In genomic region chr4:2186133-2186864, GRCh38 we compare ENCODE assay signal across 9 cellular contexts. TPM values are rescaled to one million over a fixed set of nuclear protein-coding genes. Genes with fewer than 3 reads are reported as not detected.
A peak's percentile ranks its signal among the peaks of the same experiment; 100 is the strongest.
DNase-seq lines count a peak whose midpoint lies in the region; ATAC-seq and TF ChIP-seq lines count a peak whose summit lies in the region.
"Had no signal": no experiment of that assay in that cellular context is flagged by ENCODE, and none has a peak within 500 bp of the region (broad histone marks: within the 10 kb centered on the region; RNA-seq: fewer than 3 reads in every experiment).

No MANE protein-coding gene starts in this region.

- H3K4me3 ChIP-seq in cardiac muscle cell (no peak overlapping the region), fibroblast of the aortic adventitia (ENCODE audit: low read depth, low read length) (no peak overlapping the region), upper lobe of right lung (no peak overlapping the region)

- H3K4me1 ChIP-seq in cardiac muscle cell (ENCODE audit: low read depth): no peaks in the 10 kb centered on the region
- H3K4me1 ChIP-seq in upper lobe of right lung: no peaks in the 10 kb centered on the region

- intact Hi-C loops in left cardiac atrium (cut with DNase I) (no loop called here), upper lobe of right lung (cut with DNase I) (no loop called here)

- H3K36me3 ChIP-seq in cardiac muscle cell: no peaks in the 10 kb centered on the region
- H3K36me3 ChIP-seq in upper lobe of right lung: no peaks in the 10 kb centered on the region

- DNase-seq in cardiac muscle cell (ENCODE audit: low read depth in 1 of 2, low spot score in 1 of 2) (peak; percentile 62 to 63), left cardiac atrium (no peak), OCI-M1 (lab: John Stamatoyannopoulos, UW) (peak; percentile 35), fibroblast of the aortic adventitia (ENCODE audit: low read depth) (peak; percentile 29), upper lobe of right lung (no peak), CD1c-positive myeloid dendritic cell (ENCODE audit: extremely low spot score) (no peak), ecto neural progenitor cell (ENCODE audit: low spot score) (no peak)
- DNase-seq: activated CD8-positive, alpha-beta memory T cell treated with anti-CD3 and anti-CD28 coated beads for 24 hours had no signal

- H3K27ac ChIP-seq in cardiac muscle cell: no peak overlapping the region
- no peak overlapping the region for H3K27ac ChIP-seq in upper lobe of right lung

- peak; percentile 45 for TF ChIP-seq CTCF in cardiac muscle cell (IDR thresholded peaks at IDR 0.05; ENCODE audit: low read depth, low read length)
- TF ChIP-seq CTCF in fibroblast of the aortic adventitia (IDR thresholded peaks at IDR 0.05; ENCODE audit: insufficient read depth, low read length): peak; percentile 20
- peak; percentile 40 for TF ChIP-seq CTCF in upper lobe of right lung (IDR thresholded peaks at IDR 0.05)

- H3K27me3 ChIP-seq in cardiac muscle cell (no peaks in the 10 kb centered on the region), upper lobe of right lung (no peaks in the 10 kb centered on the region)

- no peaks in the 10 kb centered on the region for H3K9me3 ChIP-seq in cardiac muscle cell (ENCODE audit: low read depth)
- H3K9me3 ChIP-seq in upper lobe of right lung: no peaks in the 10 kb centered on the region

- ATAC-seq in left cardiac atrium (no peak), upper lobe of right lung (peak; percentile 85), GM18873 (IDR thresholded peaks at IDR 0.05; ENCODE audit: low FRiP score, unreplicated experiment) (no peak)

RNA-seq across cellular contexts. Expression of gene HAUS3, which starts 55.6 kb away (rescaled TPM):
- total RNA-seq in cardiac muscle cell: 9.2 and 15.2 TPM in 2 replicates
- polyA plus RNA-seq in cardiac muscle cell: 16.3 and 19.4 TPM in 2 replicates
- 1 to 10 TPM; 6.7 to 7.3 TPM for total RNA-seq in left cardiac atrium
- 18.9 and 28.0 TPM in 2 replicates for total RNA-seq in fibroblast of the aortic adventitia (ENCODE audit: low replicate concordance)
- total RNA-seq in upper lobe of right lung: 13.0 TPM

RNA-seq across cellular contexts. Expression of gene POLN, which starts 55.6 kb away (rescaled TPM):
- 5.2 and 6.9 TPM in 2 replicates for total RNA-seq in cardiac muscle cell
- 8.5 and 9.0 TPM in 2 replicates for polyA plus RNA-seq in cardiac muscle cell
- 1 to 10 TPM; 2.4 to 6.3 TPM for total RNA-seq in left cardiac atrium
- total RNA-seq in fibroblast of the aortic adventitia (ENCODE audit: low replicate concordance): 3.7 and 4.9 TPM in 2 replicates
- 2.7 TPM for total RNA-seq in upper lobe of right lung

Comparison
In these comparisons a context has a peak if more than half of its experiments do, and no peak if none do; other contexts are left out.
1. DNase-seq: peak in cardiac muscle cell (2 of 2), OCI-M1 (single experiment) and fibroblast of the aortic adventitia (single experiment); none in left cardiac atrium (single experiment), upper lobe of right lung (single experiment), CD1c-positive myeloid dendritic cell (single experiment) and ecto neural progenitor cell (single experiment).
2. Peak in every context shown above with its lines, with median percentiles within 50 percentile points of each other: CTCF ChIP-seq.